ENCODE assay signal across 23 cellular contexts in the genomic region with DNA sequence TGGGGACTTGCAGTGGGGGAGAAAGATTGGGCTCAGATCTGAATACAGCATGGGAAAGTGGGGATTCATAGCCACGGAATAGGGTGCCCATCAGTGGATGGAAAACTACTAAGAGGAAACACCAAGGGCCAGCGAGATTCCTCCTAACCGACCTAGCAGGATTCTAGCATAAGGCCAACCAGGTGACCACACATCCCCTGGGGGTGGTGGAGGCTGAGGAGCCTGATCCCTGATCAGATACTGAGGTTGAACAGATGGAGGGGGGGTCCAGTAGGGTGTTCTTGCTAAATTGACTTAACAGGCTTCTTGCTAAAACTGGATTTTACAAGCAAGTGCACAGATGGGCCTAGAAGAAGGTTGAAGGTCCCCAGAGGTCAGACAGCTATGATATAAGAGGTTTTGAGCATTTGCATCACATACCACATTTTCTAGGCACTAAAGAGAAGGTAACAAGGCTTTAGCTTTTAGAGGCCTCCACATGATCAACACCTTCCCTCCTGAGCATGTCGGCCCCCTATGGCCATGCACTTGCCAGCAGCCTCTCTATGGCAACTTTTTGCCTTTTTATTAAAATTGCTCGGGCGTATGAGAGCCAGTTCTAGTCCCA.
DNase-seq lines count a peak whose midpoint lies in the region; ATAC-seq and TF ChIP-seq lines count a peak whose summit lies in the region.
"Had no signal": no experiment of that assay in that cellular context is flagged by ENCODE, and none has a peak within 500 bp of the region (broad histone marks: within the 10 kb centered on the region; RNA-seq: fewer than 3 reads in every experiment).

No MANE protein-coding gene starts in this region.

- intact Hi-C loops in MCF 10A (cut with micrococcal nuclease): no loop called here

- CTCF ChIA-PET in MCF 10A (lab: Yijun Ruan, JAX): no interaction called here

- no peaks in the 10 kb centered on the region for H3K9me3 Mint-ChIP-seq in MCF 10A (ENCODE audit: unreplicated experiment)
- H3K9me3 Mint-ChIP-seq: CD8-positive, alpha-beta T cell; T-helper 2 cell treated with Interferon-gamma antibody and Interleukin-4, amounts not matched to agents 5 μg/mL and 100 μg/mL, for 36 hours had no signal

- no TSS peak for BruUV-seq in MCF 10A (replicated peaks; lab: Mats Ljungman, UMichigan)

- no peak for TF ChIP-seq CTCF in MCF 10A (IDR thresholded peaks at IDR 0.05; ENCODE audit: unreplicated experiment)

- H3K4me1 Mint-ChIP-seq in MCF 10A (ENCODE audit: insufficient read depth, unreplicated experiment): no peaks in the 10 kb centered on the region
- H3K4me1 Mint-ChIP-seq: T-cell had no signal

- H3K27me3 Mint-ChIP-seq in MCF 10A (ENCODE audit: insufficient read depth, unreplicated experiment): no peaks in the 10 kb centered on the region
- H3K27me3 Mint-ChIP-seq: IgD-negative memory B cell, T-cell had no signal

- no peak for ATAC-seq in HG02973 (IDR thresholded peaks at IDR 0.05; ENCODE audit: unreplicated experiment)
- ATAC-seq in GM18520 (IDR thresholded peaks at IDR 0.05; ENCODE audit: unreplicated experiment): no peak
- ATAC-seq: CD8-positive, alpha-beta T cell; GM12878; HCT116; PC-3; T-cell had no signal

- TF ChIP-seq POLR2A in Raji (IDR thresholded peaks at IDR 0.05; ENCODE audit: insufficient read depth, low read depth, low read length): peak; percentile 34; the same call in 1 of the 2 replicates

- peak; percentile 49 for DNase-seq in NCI-H2171 treated with DMSO at 0.1 percent for 48 hours (lab: John Stamatoyannopoulos, UW)
- DNase-seq in NCI-H2171 (lab: John Stamatoyannopoulos, UW): no peak
- peak; percentile 45 to 88 for DNase-seq in NCI-H524 (lab: John Stamatoyannopoulos, UW)
- no peak for DNase-seq in NOMO-1 treated with dmso at 0.1 percent for 144 hours (lab: John Stamatoyannopoulos, UW; ENCODE audit: unreplicated experiment)
- DNase-seq in MCF 10A (ENCODE audit: unreplicated experiment): no peak
- DNase-seq: ACHN; Calu3; CD8-positive, alpha-beta T cell; NCI-H1417; NCI-H1694 treated with DMSO at 0.1 percent for 48 hours; NCI-H774; PC-3; RPMI8226; SHP77 treated with DMSO at 0.1 percent for 48 hours; SK-N-SH; T-cell had no signal

- H3K36me3 Mint-ChIP-seq in MCF 10A (ENCODE audit: insufficient read depth, unreplicated experiment): peaks cover 4% of the 10 kb centered on the region

- no peak overlapping the region for H3K27ac Mint-ChIP-seq in MCF 10A (ENCODE audit: low read depth, unreplicated experiment)
- H3K27ac Mint-ChIP-seq: CD8-positive, alpha-beta T cell; IgD-negative memory B cell; T-cell; T-helper 2 cell treated with Interferon-gamma antibody and Interleukin-4, amounts not matched to agents 5 μg/mL and 100 μg/mL, for 36 hours had no signal

- POLR2A ChIA-PET in MCF 10A (lab: Yijun Ruan, JAX): no interaction called here

- no peak overlapping the region for H3K4me3 Mint-ChIP-seq in MCF 10A (ENCODE audit: unreplicated experiment)
- H3K4me3 Mint-ChIP-seq: CD8-positive, alpha-beta T cell; IgD-negative memory B cell; T-cell; T-helper 2 cell treated with Interferon-gamma antibody and Interleukin-4, amounts not matched to agents 5 μg/mL and 100 μg/mL, for 36 hours had no signal

Comparison
In these comparisons a context has a peak if more than half of its experiments do, and no peak if none do; other contexts are left out.
1. DNase-seq: peak in NCI-H2171 treated with DMSO at 0.1 percent for 48 hours (single experiment) and NCI-H524 (2 of 2); none in NCI-H2171 (single experiment), NOMO-1 treated with dmso at 0.1 percent for 144 hours (single experiment) and MCF 10A (single experiment).